2 cellular contexts compared by ENCODE assay signal in the genomic region with DNA sequence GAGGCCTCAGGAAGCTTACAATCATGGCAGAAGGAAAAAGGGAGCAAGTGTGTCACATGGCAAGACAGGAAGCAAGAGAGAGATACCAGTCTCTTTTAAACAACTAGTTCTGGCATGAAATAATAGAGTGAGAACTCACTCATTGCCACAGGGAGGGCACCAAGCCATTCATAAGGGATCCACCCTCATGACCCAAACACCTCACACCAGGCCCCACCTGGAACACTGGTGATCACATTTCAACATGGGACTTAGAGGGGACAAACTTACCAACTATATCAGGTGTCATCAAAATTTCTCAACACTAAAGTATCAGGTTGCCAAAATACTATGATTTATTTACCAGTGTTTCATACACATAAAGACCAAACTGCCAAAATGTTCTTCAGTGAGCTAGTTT. TPM values are rescaled to one million over a fixed set of nuclear protein-coding genes. Genes with fewer than 3 reads are reported as not detected.
"Had no signal": no experiment of that assay in that cellular context is flagged by ENCODE, and none has a peak within 500 bp of the region (broad histone marks: within the 10 kb centered on the region; RNA-seq: fewer than 3 reads in every experiment).

No MANE protein-coding gene starts in this region.

RNA-seq across cellular contexts. Expression of a gene that starts 55.8 kb away (rescaled TPM):
- total RNA-seq: lung microvascular endothelial cell had no signal
- polyA plus RNA-seq: hepatocyte had no signal
